11 cellular contexts compared by ENCODE assay signal in the genomic region with DNA sequence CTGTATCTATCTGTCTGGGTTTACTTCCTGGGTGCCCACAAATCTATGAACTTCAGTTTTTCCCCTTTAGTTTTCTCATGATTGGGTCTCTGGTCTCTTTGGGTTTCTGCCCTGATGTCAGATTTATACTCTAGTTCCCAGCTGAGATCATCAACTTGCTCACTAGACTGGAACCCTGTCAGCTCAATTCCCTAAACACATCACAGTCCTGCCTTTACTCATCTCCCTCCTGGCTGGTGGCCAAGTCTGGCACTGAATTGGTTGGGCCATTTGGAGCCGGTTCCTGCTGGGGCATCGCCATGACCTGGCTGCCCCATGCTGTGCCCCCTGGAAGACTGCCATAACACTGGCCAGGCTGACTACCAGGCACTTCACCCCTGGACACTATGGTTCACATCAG.
DNase-seq lines count a peak whose midpoint lies in the region; ATAC-seq lines count a peak whose summit lies in the region.
"Had no signal": no experiment of that assay in that cellular context is flagged by ENCODE, and none has a peak within 500 bp of the region (broad histone marks: within the 10 kb centered on the region; RNA-seq: fewer than 3 reads in every experiment).

No MANE protein-coding gene starts in this region.

- H3K9me3 Mint-ChIP-seq in immature natural killer cell: no peaks in the 10 kb centered on the region
- H3K9me3 Mint-ChIP-seq: brain had no signal

- peaks cover 29 to 48% (median 38%) of the 10 kb centered on the region in 3 donors for H3K36me3 Mint-ChIP-seq in immature natural killer cell
- H3K36me3 Mint-ChIP-seq: brain had no signal

- peak; percentile 57 for ATAC-seq in GM21825 (IDR thresholded peaks at IDR 0.05; ENCODE audit: unreplicated experiment)
- no peak for ATAC-seq in GM18867 (IDR thresholded peaks at IDR 0.05; ENCODE audit: unreplicated experiment)

- H3K27ac Mint-ChIP-seq in immature natural killer cell: no peak overlapping the region
- H3K27ac Mint-ChIP-seq: brain had no signal

- H3K27me3 Mint-ChIP-seq in immature natural killer cell (ENCODE audit: low read depth in 3 of 3): peaks cover 0 to 5% (median 0%) of the 10 kb centered on the region in 3 donors
- H3K27me3 Mint-ChIP-seq: brain had no signal

- DNase-seq in EL: peak; percentile 38
- peak; percentile 7 for DNase-seq in NCI-H345 treated with DMSO at 0.1 percent for 48 hours (lab: John Stamatoyannopoulos, UW; ENCODE audit: unreplicated experiment)
- DNase-seq in kidney tubule cell (ENCODE audit: low spot score): peak; percentile 99
- no peak for DNase-seq in NCI-H1694 (lab: John Stamatoyannopoulos, UW)
- no peak for DNase-seq in activated naive CD4-positive, alpha-beta T cell treated with anti-CD3 and anti-CD28 coated beads, Interleukin-2, amount 50 U/mL, for 16 hours
- DNase-seq in immature natural killer cell: no peak
- DNase-seq: activated T-cell treated with anti-CD3 and anti-CD28 coated beads, Interleukin-2, amount 50 U/mL, for 48 hours; DND-41 had no signal

- no peak overlapping the region for H3K4me3 Mint-ChIP-seq in immature natural killer cell
- H3K4me3 Mint-ChIP-seq: brain had no signal

- H3K4me1 Mint-ChIP-seq in immature natural killer cell: no peaks in the 10 kb centered on the region
- H3K4me1 Mint-ChIP-seq: brain had no signal

Comparison
In these comparisons a context has a peak if more than half of its experiments do, and no peak if none do; other contexts are left out.
1. DNase-seq: peak in EL (single experiment), NCI-H345 treated with DMSO at 0.1 percent for 48 hours (single experiment) and kidney tubule cell (single experiment); none in NCI-H1694 (single experiment), activated naive CD4-positive, alpha-beta T cell treated with anti-CD3 and anti-CD28 coated beads, Interleukin-2, amount 50 U/mL, for 16 hours (single experiment) and immature natural killer cell (0 of 3).